Comparison of ENCODE assay signal across 8 cellular contexts in genomic region chr6:108947114-108947854, GRCh38.
DNase-seq lines count a peak whose midpoint lies in the region; ATAC-seq and TF ChIP-seq lines count a peak whose summit lies in the region.

No MANE protein-coding gene starts in this region.

- H3K79me1 ChIP-seq in neuronal stem cell (ENCODE audit: low read depth, low read length), result no peaks in the 10 kb centered on the region

- H3K36me3 ChIP-seq in fibroblast of lung (ENCODE audit: control insufficient read depth, insufficient read depth, low read length) (no peaks in the 10 kb centered on the region), rectal smooth muscle tissue (ENCODE audit: control insufficient read depth, insufficient read depth, low read length) (no peaks in the 10 kb centered on the region), neuronal stem cell (replicated peaks in 1 of 2; ENCODE audit: control insufficient read depth in 2 of 2, insufficient read depth in 2 of 2, low read length in 2 of 2) (no peaks in the 10 kb centered on the region)

- H3K27ac ChIP-seq in fibroblast of lung (ENCODE audit: insufficient read depth, low read length) (peak overlapping the region; percentile 71), rectal smooth muscle tissue (ENCODE audit: low read depth, low read length) (peak overlapping the region; percentile 93), neuronal stem cell (replicated peaks; ENCODE audit: low read length) (no peak overlapping the region)

- H2AFZ ChIP-seq in fibroblast of lung (ENCODE audit: low read length) (no peak overlapping the region), neuronal stem cell (ENCODE audit: low read length) (no peak overlapping the region)

- H2BK15ac ChIP-seq in neuronal stem cell (ENCODE audit: low read length), result no peak overlapping the region

- no peak for TF ChIP-seq CTCF in fibroblast of lung (conservative IDR thresholded peaks at IDR 0.05 in 1 of 2, IDR thresholded peaks at IDR 0.05 in 1 of 2; ENCODE audit: low read depth in 1 of 2, low read length in 2 of 2)

- no peak overlapping the region for H3K18ac ChIP-seq in neuronal stem cell (ENCODE audit: low read length)

- DNase-seq in DMS53 treated with DMSO at 0.1 percent for 48 hours (lab: John Stamatoyannopoulos, UW; ENCODE audit: unreplicated experiment) (peak; percentile 63), NOMO-1 treated with DMSO at 0.1 percent for 48 hours (lab: John Stamatoyannopoulos, UW; ENCODE audit: unreplicated experiment) (peak; percentile 50), fibroblast of lung (ENCODE audit: low read depth in 2 of 2) (peak; percentile 70 to 89), KG1 (lab: John Stamatoyannopoulos, UW) (no peak), neuronal stem cell (ENCODE audit: low spot score) (no peak)
- no peak for DNase-seq in activated effector memory CD4-positive, alpha-beta T cell treated with Interleukin-2 at 50 U/mL for 16 hours

- H3K79me2 ChIP-seq in fibroblast of lung (ENCODE audit: control insufficient read depth, insufficient read depth, low read length), result no peaks in the 10 kb centered on the region

- no CpG with 5 or more reads among the region's 5 CpGs for WGBS in neuronal stem cell (ENCODE audit: extremely low coverage in 2 of 2, insufficient read length in 2 of 2, insufficient replicate concordance in 1 of 2), 2 donors

- H4K8ac ChIP-seq in neuronal stem cell (ENCODE audit: low read depth, low read length), result no peak overlapping the region

- no peak overlapping the region for H2BK120ac ChIP-seq in neuronal stem cell (ENCODE audit: low read depth, low read length)

- H3K14ac ChIP-seq in neuronal stem cell (ENCODE audit: low read length), result no peak overlapping the region

- no peak overlapping the region for H2AK5ac ChIP-seq in neuronal stem cell (ENCODE audit: low read depth, low read length)

- no peak overlapping the region for H3K23ac ChIP-seq in neuronal stem cell (ENCODE audit: low read depth, low read length, poor library complexity)

- H3K27me3 ChIP-seq in fibroblast of lung (ENCODE audit: control insufficient read depth, insufficient read depth, low read length), result no peaks in the 10 kb centered on the region
- no peaks in the 10 kb centered on the region for H3K27me3 ChIP-seq in rectal smooth muscle tissue (ENCODE audit: control insufficient read depth, insufficient read depth, low read length)
- H3K27me3 ChIP-seq in neuronal stem cell (ENCODE audit: control insufficient read depth in 3 of 3, insufficient read depth in 3 of 3, low read depth in 1 of 3, low read length in 3 of 3), result no peaks in the 10 kb centered on the region

- no peak overlapping the region for H2BK5ac ChIP-seq in neuronal stem cell (ENCODE audit: low read length)

- H2BK12ac ChIP-seq in neuronal stem cell (ENCODE audit: low read length), result no peak overlapping the region

- H3K4me1 ChIP-seq in fibroblast of lung (ENCODE audit: control insufficient read depth, extremely low read depth, insufficient read depth, low read length) (peaks cover 25% of the 10 kb centered on the region), rectal smooth muscle tissue (ENCODE audit: control insufficient read depth, insufficient read depth, low read length) (peaks cover 48% of the 10 kb centered on the region), neuronal stem cell (ENCODE audit: control insufficient read depth in 2 of 2, insufficient read depth in 1 of 2, low read depth in 1 of 2, low read length in 2 of 2) (peaks cover 2 to 9% of the 10 kb centered on the region in 2 donors)

- H3K4ac ChIP-seq in neuronal stem cell (ENCODE audit: low read length), result no peak overlapping the region

- H3K4me2 ChIP-seq in fibroblast of lung (ENCODE audit: extremely low read depth, insufficient read depth, low read length) (peak overlapping the region; percentile 18), neuronal stem cell (ENCODE audit: insufficient read depth, low read length, poor library complexity, severe bottlenecking) (no peak overlapping the region)

- H4K20me1 ChIP-seq in fibroblast of lung (ENCODE audit: control insufficient read depth, extremely low read depth, insufficient read depth, low read length), result no peaks in the 10 kb centered on the region

- H3K9me3 ChIP-seq in fibroblast of lung (ENCODE audit: control insufficient read depth, insufficient read depth, low read depth, low read length) (no peaks in the 10 kb centered on the region), neuronal stem cell (replicated peaks in 1 of 2; ENCODE audit: control insufficient read depth in 2 of 2, insufficient read depth in 1 of 2, low read depth in 1 of 2, low read length in 2 of 2) (no peaks in the 10 kb centered on the region)

- H3K9ac ChIP-seq in fibroblast of lung (ENCODE audit: insufficient read depth, low read length) (no peak overlapping the region), rectal smooth muscle tissue (ENCODE audit: low read length) (no peak overlapping the region), neuronal stem cell (ENCODE audit: low read depth, low read length, poor library complexity) (no peak overlapping the region)

- H3K4me3 ChIP-seq in fibroblast of lung (replicated peaks in 1 of 4; ENCODE audit: control extremely low read depth in 1 of 4, insufficient read depth in 1 of 4, low read depth in 3 of 4, low read length in 4 of 4) (no peak overlapping the region), rectal smooth muscle tissue (ENCODE audit: low read length) (peak overlapping the region; percentile 10), neuronal stem cell (ENCODE audit: low read length in 2 of 2) (no peak overlapping the region)

- ATAC-seq in activated CD4-positive, CD25-positive, alpha-beta regulatory T cell treated with anti-CD3 and anti-CD28 coated beads, Interleukin-2, amount 50 U/mL, for 24 hours, result no peak

- H4K91ac ChIP-seq in neuronal stem cell (ENCODE audit: low read depth, low read length, poor library complexity), result no peak overlapping the region

Comparison
In these comparisons a context has a peak if more than half of its experiments do, and no peak if none do; other contexts are left out.
1. DNase-seq: peak in DMS53 treated with DMSO at 0.1 percent for 48 hours (single experiment), NOMO-1 treated with DMSO at 0.1 percent for 48 hours (single experiment) and fibroblast of lung (2 of 2); none in activated effector memory CD4-positive, alpha-beta T cell treated with Interleukin-2 at 50 U/mL for 16 hours (single experiment), KG1 (single experiment) and neuronal stem cell (single experiment).